In genomic region chr2:133109772-133110171, GRCh38 we compare ENCODE assay signal across 14 cellular contexts.
DNase-seq lines count a peak whose midpoint lies in the region; ATAC-seq, FAIRE-seq and TF ChIP-seq lines count a peak whose summit lies in the region.
"Had no signal": no experiment of that assay in that cellular context is flagged by ENCODE, and none has a peak within 500 bp of the region (broad histone marks: within the 10 kb centered on the region; RNA-seq: fewer than 3 reads in every experiment).

No MANE protein-coding gene starts in this region.

- no peak overlapping the region for H4K91ac ChIP-seq in mesenchymal stem cell (ENCODE audit: low read length)

- CTCF ChIA-PET in A673 (lab: Charles Lee): no interaction called here
- CTCF ChIA-PET in naive thymus-derived CD4-positive, alpha-beta T cell (lab: Charles Lee): no interaction called here

- DNase-seq in A673 (ENCODE audit: low spot score) (peak; percentile 75), HFFc6 (peak; percentile 35), astrocyte (ENCODE audit: low read depth) (peak; percentile 71), foreskin keratinocyte (peak; percentile 79 to 85), mesenchymal stem cell (no peak), DMS 273 treated with DMSO at 0.1 percent for 48 hours (lab: John Stamatoyannopoulos, UW) (no peak), medulla oblongata (ENCODE audit: extremely low spot score) (no peak)
- no peak for DNase-seq in naive thymus-derived CD4-positive, alpha-beta T cell
- DNase-seq: activated CD4-positive, CD25-positive, alpha-beta regulatory T cell; activated CD8-positive, alpha-beta memory T cell treated with anti-CD3 and anti-CD28 coated beads, Interleukin-2, amount 50 U/mL, for 4 hours; ovary had no signal

- H3K4me1 Mint-ChIP-seq in HFFc6 (ENCODE audit: low read depth) (peaks cover 24% of the 10 kb centered on the region; the same call in 1 of the 2 replicates), astrocyte (ENCODE audit: low read depth, unreplicated experiment) (peaks cover 9% of the 10 kb centered on the region)
- H3K4me1 Mint-ChIP-seq in naive thymus-derived CD4-positive, alpha-beta T cell: no peaks in the 10 kb centered on the region
- H3K4me1 Mint-ChIP-seq: mesothelial cell of epicardium had no signal

- no peak overlapping the region for H2BK12ac ChIP-seq in mesenchymal stem cell (ENCODE audit: low read length in 2 of 2)

- POLR2A ChIA-PET in A673 (lab: Charles Lee; ENCODE audit: low non-redundant PET): no interaction called here
- POLR2A ChIA-PET in naive thymus-derived CD4-positive, alpha-beta T cell (lab: Charles Lee): no interaction called here

- H4K8ac ChIP-seq in mesenchymal stem cell (ENCODE audit: low read length): no peak overlapping the region

- H2BK5ac ChIP-seq in mesenchymal stem cell (ENCODE audit: low read depth, low read length, poor library complexity, severe bottlenecking): no peak overlapping the region

- no peaks in the 10 kb centered on the region for H4K20me1 ChIP-seq in astrocyte (ENCODE audit: insufficient read depth, low read length)

- H3K27me3 ChIP-seq in A673 (replicated peaks; ENCODE audit: insufficient read depth, low read depth, low read length, poor library complexity) (no peaks in the 10 kb centered on the region), astrocyte (ENCODE audit: insufficient read depth, low read length) (no peaks in the 10 kb centered on the region), foreskin keratinocyte (no peaks in the 10 kb centered on the region), mesenchymal stem cell (ENCODE audit: control insufficient read depth in 1 of 2, insufficient read depth in 1 of 2, low read length in 2 of 2) (peaks cover 0 to 7% of the 10 kb centered on the region in 2 experiments)
- no peaks in the 10 kb centered on the region for H3K27me3 ChIP-seq in naive thymus-derived CD4-positive, alpha-beta T cell (ENCODE audit: control insufficient read depth in 2 of 2, insufficient read depth in 2 of 2, low read length in 2 of 2)
- H3K27me3 ChIP-seq: ovary, suprapubic skin had no signal

- TF ChIP-seq CTCF in A673 (conservative IDR thresholded peaks at IDR 0.05; ENCODE audit: low read depth, low read length) (no peak), HFFc6 (IDR thresholded peaks at IDR 0.05) (no peak), astrocyte (IDR thresholded peaks at IDR 0.05; ENCODE audit: insufficient read depth, low read depth, low read length) (no peak), foreskin keratinocyte (conservative IDR thresholded peaks at IDR 0.05) (no peak)

- FAIRE-seq in astrocyte (lab: Jason Lieb, UNC): peak; percentile 41

- no peak overlapping the region for H3K4ac ChIP-seq in mesenchymal stem cell (ENCODE audit: low read depth in 1 of 2, low read length in 2 of 2)

- no peak overlapping the region for H2AK5ac ChIP-seq in mesenchymal stem cell (ENCODE audit: low read length, severe bottlenecking)

- H2BK15ac ChIP-seq in mesenchymal stem cell (ENCODE audit: low read depth, poor library complexity, severe bottlenecking): no peak overlapping the region

- no peak overlapping the region for H3K23ac ChIP-seq in mesenchymal stem cell (ENCODE audit: low read length in 2 of 2)

- H3K27ac ChIP-seq in A673 (ENCODE audit: low read depth, low read length, poor library complexity, severe bottlenecking) (no peak overlapping the region), astrocyte (ENCODE audit: low read depth, low read length) (no peak overlapping the region), foreskin keratinocyte (no peak overlapping the region), mesenchymal stem cell (ENCODE audit: low read length, poor library complexity, severe bottlenecking) (no peak overlapping the region)
- no peak overlapping the region for H3K27ac ChIP-seq in naive thymus-derived CD4-positive, alpha-beta T cell (ENCODE audit: low read depth, low read length)
- H3K27ac ChIP-seq: ovary, suprapubic skin had no signal

- no peaks in the 10 kb centered on the region for H3K79me1 ChIP-seq in mesenchymal stem cell (replicated peaks; ENCODE audit: low read length, poor library complexity, severe bottlenecking)

- H2BK120ac ChIP-seq in mesenchymal stem cell (ENCODE audit: low read depth, low read length): no peak overlapping the region

- H3K27ac Mint-ChIP-seq in HFFc6 (no peak overlapping the region), astrocyte (ENCODE audit: unreplicated experiment) (no peak overlapping the region)
- no peak overlapping the region for H3K27ac Mint-ChIP-seq in naive thymus-derived CD4-positive, alpha-beta T cell
- H3K27ac Mint-ChIP-seq: activated naive CD4-positive, alpha-beta T cell treated with anti-CD3 and anti-CD28 coated beads, Interleukin-2, amount 50 U/mL, for 72 hours; mesothelial cell of epicardium had no signal

- no peak overlapping the region for H3K4me2 ChIP-seq in astrocyte (ENCODE audit: low read length)
- no peak overlapping the region for H3K4me2 ChIP-seq in mesenchymal stem cell (ENCODE audit: low read length, poor library complexity, severe bottlenecking)

- H3K4me3 Mint-ChIP-seq in HFFc6 (no peak overlapping the region), astrocyte (ENCODE audit: unreplicated experiment) (no peak overlapping the region)
- no peak overlapping the region for H3K4me3 Mint-ChIP-seq in naive thymus-derived CD4-positive, alpha-beta T cell
- H3K4me3 Mint-ChIP-seq: mesothelial cell of epicardium had no signal

- H3K9me3 Mint-ChIP-seq in HFFc6 (no peaks in the 10 kb centered on the region; the same call in 1 of the 2 replicates), astrocyte (ENCODE audit: unreplicated experiment) (peaks cover 2% of the 10 kb centered on the region)
- H3K9me3 Mint-ChIP-seq in naive thymus-derived CD4-positive, alpha-beta T cell: peaks cover 0 to 17% (median 1%) of the 10 kb centered on the region in 11 donors
- H3K9me3 Mint-ChIP-seq: mesothelial cell of epicardium had no signal

- H3K9me3 ChIP-seq in A673 (ENCODE audit: low read depth, low read length, poor library complexity, severe bottlenecking): no peaks in the 10 kb centered on the region
- no peaks in the 10 kb centered on the region for H3K9me3 ChIP-seq in astrocyte (ENCODE audit: insufficient read depth, low read depth, low read length)
- no peaks in the 10 kb centered on the region for H3K9me3 ChIP-seq in mesenchymal stem cell (ENCODE audit: control insufficient read depth, low read length)
- H3K9me3 ChIP-seq in naive thymus-derived CD4-positive, alpha-beta T cell (ENCODE audit: control insufficient read depth in 2 of 3, low read length in 3 of 3): no peaks in the 10 kb centered on the region
- H3K9me3 ChIP-seq: ovary, suprapubic skin had no signal

- no peaks in the 10 kb centered on the region for H3K79me2 ChIP-seq in astrocyte (ENCODE audit: insufficient read depth, low read length)

- WGBS in mesenchymal stem cell: 77% methylated on average over 2 of the region's 4 CpGs

- no peak overlapping the region for H2AFZ ChIP-seq in astrocyte (ENCODE audit: low read depth, low read length)
- H2AFZ ChIP-seq in mesenchymal stem cell (ENCODE audit: low read depth, low read length): no peak overlapping the region

- peaks cover 2% of the 10 kb centered on the region; the same call in 1 of the 2 replicates for H3K27me3 Mint-ChIP-seq in HFFc6 (ENCODE audit: insufficient read depth)
- peaks cover 3% of the 10 kb centered on the region for H3K27me3 Mint-ChIP-seq in astrocyte (ENCODE audit: low read depth, unreplicated experiment)
- no peaks in the 10 kb centered on the region for H3K27me3 Mint-ChIP-seq in naive thymus-derived CD4-positive, alpha-beta T cell

- H3K4me3 ChIP-seq in A673 (ENCODE audit: low read depth, low read length, poor library complexity, severe bottlenecking): no peak overlapping the region
- H3K4me3 ChIP-seq in astrocyte (ENCODE audit: insufficient read depth, low read depth, low read length): no peak overlapping the region
- H3K4me3 ChIP-seq in mesenchymal stem cell (ENCODE audit: insufficient read depth in 1 of 2, low read depth in 1 of 2, low read length in 2 of 2): no peak overlapping the region
- no peak overlapping the region for H3K4me3 ChIP-seq in naive thymus-derived CD4-positive, alpha-beta T cell (ENCODE audit: low read length)
- H3K4me3 ChIP-seq: ovary, suprapubic skin had no signal

- H3K36me3 ChIP-seq in A673 (ENCODE audit: insufficient read depth, low read length, poor library complexity, severe bottlenecking) (no peaks in the 10 kb centered on the region), astrocyte (ENCODE audit: insufficient read depth, low read length) (no peaks in the 10 kb centered on the region), mesenchymal stem cell (ENCODE audit: control insufficient read depth in 1 of 2, insufficient read depth in 2 of 2, low read depth in 1 of 2, low read length in 2 of 2) (no peaks in the 10 kb centered on the region)
- H3K36me3 ChIP-seq in naive thymus-derived CD4-positive, alpha-beta T cell (ENCODE audit: control insufficient read depth in 2 of 3, insufficient read depth in 3 of 3, low read length in 3 of 3): no peaks in the 10 kb centered on the region
- H3K36me3 ChIP-seq: ovary, suprapubic skin had no signal

- no peak overlapping the region for H3K9ac ChIP-seq in astrocyte (ENCODE audit: low read length)
- no peak overlapping the region for H3K9ac ChIP-seq in mesenchymal stem cell (ENCODE audit: low read length)

- intact Hi-C loops in A673 (cut with micrococcal nuclease; ENCODE audit: unreplicated experiment): no loop called here
- intact Hi-C loops in naive thymus-derived CD4-positive, alpha-beta T cell (cut with micrococcal nuclease): no loop called here

- BruUV-seq in A673 (replicated peaks; lab: Mats Ljungman, UMichigan): no TSS peak

- no peak overlapping the region for H3K18ac ChIP-seq in mesenchymal stem cell (ENCODE audit: low read depth in 1 of 2, low read length in 2 of 2)

- H3K36me3 Mint-ChIP-seq in HFFc6 (ENCODE audit: low read depth): no peaks in the 10 kb centered on the region
- no peaks in the 10 kb centered on the region for H3K36me3 Mint-ChIP-seq in astrocyte (ENCODE audit: low read depth, unreplicated experiment)
- no peaks in the 10 kb centered on the region for H3K36me3 Mint-ChIP-seq in naive thymus-derived CD4-positive, alpha-beta T cell
- H3K36me3 Mint-ChIP-seq: activated naive CD4-positive, alpha-beta T cell treated with anti-CD3 and anti-CD28 coated beads, Interleukin-2, amount 50 U/mL, for 72 hours; mesothelial cell of epicardium had no signal

- H3K14ac ChIP-seq in mesenchymal stem cell (ENCODE audit: low read length in 2 of 2): no peak overlapping the region

- H3K4me1 ChIP-seq in A673 (ENCODE audit: insufficient read depth, low read length, poor library complexity, severe bottlenecking) (peaks cover 16% of the 10 kb centered on the region), astrocyte (ENCODE audit: insufficient read depth, low read length) (no peaks in the 10 kb centered on the region), foreskin keratinocyte (peaks cover 9% of the 10 kb centered on the region), mesenchymal stem cell (ENCODE audit: control insufficient read depth, insufficient read depth, low read depth, low read length) (no peaks in the 10 kb centered on the region)
- no peaks in the 10 kb centered on the region for H3K4me1 ChIP-seq in naive thymus-derived CD4-positive, alpha-beta T cell (ENCODE audit: control insufficient read depth in 2 of 2, insufficient read depth in 2 of 2, low read length in 2 of 2)
- H3K4me1 ChIP-seq: suprapubic skin had no signal

- peak; percentile 97 for ATAC-seq in foreskin keratinocyte
- no peak for ATAC-seq in naive thymus-derived CD4-positive, alpha-beta T cell
- ATAC-seq: activated naive CD4-positive, alpha-beta T cell treated with anti-CD3 and anti-CD28 coated beads, Interleukin-2, amount 50 U/mL, for 72 hours had no signal

Comparison
In these comparisons a context has a peak if more than half of its experiments do, and no peak if none do; other contexts are left out.
1. DNase-seq: peak in A673 (single experiment), HFFc6 (single experiment), astrocyte (single experiment) and foreskin keratinocyte (2 of 2); none in mesenchymal stem cell (single experiment), naive thymus-derived CD4-positive, alpha-beta T cell (0 of 9), DMS 273 treated with DMSO at 0.1 percent for 48 hours (single experiment) and medulla oblongata (single experiment).